1 cellular context compared by ENCODE assay signal in genomic region chr20:53677447-53678314, GRCh38.
TF ChIP-seq lines count a peak whose summit lies in the region.

No MANE protein-coding gene starts in this region.

TF ChIP-seq in HepG2, 621 proteins besides CTCF, POLR2A, EP300 and RAD21 (continued from another document and continues in another):
- TF ChIP-seq ADNP (CRISPR knock-in tag; IDR thresholded peaks at IDR 0.05): peak; percentile 71; the same call in 1 of the 2 replicates
- peak; percentile 90 for TF ChIP-seq ZNF670 (CRISPR knock-in tag; IDR thresholded peaks at IDR 0.05; ENCODE audit: borderline replicate concordance)
- peak; percentile 74; the same call in 1 of the 2 replicates for TF ChIP-seq ZNF274 (CRISPR knock-in tag; IDR thresholded peaks at IDR 0.05)
- TF ChIP-seq CENPBD1 (CRISPR knock-in tag; IDR thresholded peaks at IDR 0.05; ENCODE audit: borderline replicate concordance, low read depth): no peak
- no peak for TF ChIP-seq ZNF616 (CRISPR knock-in tag; IDR thresholded peaks at IDR 0.05; ENCODE audit: low read depth)
- TF ChIP-seq ZFP37 (CRISPR knock-in tag; IDR thresholded peaks at IDR 0.05; ENCODE audit: borderline replicate concordance): no peak
- peak; percentile 91 for TF ChIP-seq YEATS4 (CRISPR knock-in tag; IDR thresholded peaks at IDR 0.05; ENCODE audit: borderline replicate concordance)
- peak; percentile 77 for TF ChIP-seq RNF219 (CRISPR knock-in tag; IDR thresholded peaks at IDR 0.05)
- TF ChIP-seq HOXA3 (CRISPR knock-in tag; IDR thresholded peaks at IDR 0.05): peak; percentile 95
- TF ChIP-seq ZNF329 (CRISPR knock-in tag; IDR thresholded peaks at IDR 0.05; ENCODE audit: low read depth): no peak
- TF ChIP-seq E2F1 (CRISPR knock-in tag; IDR thresholded peaks at IDR 0.05): no peak
- TF ChIP-seq NR2C2 (CRISPR knock-in tag; IDR thresholded peaks at IDR 0.05; ENCODE audit: borderline replicate concordance): peak; percentile 57; the same call in 1 of the 2 replicates
- TF ChIP-seq SAFB2 (CRISPR knock-in tag; IDR thresholded peaks at IDR 0.05; ENCODE audit: borderline replicate concordance, low read depth): 0 out of 2 replicates have a peak, but pooled peaks have one; percentile 60
- 0 out of 2 replicates have a peak, but pooled peaks have one; percentile 43 for TF ChIP-seq MIER2 (CRISPR knock-in tag; IDR thresholded peaks at IDR 0.05)
- peak; percentile 70; the same call in 1 of the 2 replicates for TF ChIP-seq ZNF800 (CRISPR knock-in tag; IDR thresholded peaks at IDR 0.05)
- TF ChIP-seq ZNF547 (CRISPR knock-in tag; IDR thresholded peaks at IDR 0.05): peak; percentile 62; the same call in 1 of the 2 replicates
- peak; percentile 96 for TF ChIP-seq ZNF687 (CRISPR knock-in tag; IDR thresholded peaks at IDR 0.05)
- peak; percentile 98 for TF ChIP-seq ZNF350 (CRISPR knock-in tag; IDR thresholded peaks at IDR 0.05; ENCODE audit: borderline replicate concordance, low read depth)
- TF ChIP-seq SP5 (CRISPR knock-in tag; IDR thresholded peaks at IDR 0.05; ENCODE audit: borderline replicate concordance, low read depth): peak; percentile 31; the same call in 1 of the 2 replicates
- no peak for TF ChIP-seq ZNF883 (CRISPR knock-in tag; IDR thresholded peaks at IDR 0.05; ENCODE audit: not compliant biosample characterization)
- peak; percentile 95 for TF ChIP-seq MIER3 (CRISPR knock-in tag; IDR thresholded peaks at IDR 0.05; ENCODE audit: borderline replicate concordance)
- TF ChIP-seq KLF15 (CRISPR knock-in tag; IDR thresholded peaks at IDR 0.05; ENCODE audit: borderline replicate concordance): 0 out of 2 replicates have a peak, but pooled peaks have one; percentile 82
- TF ChIP-seq PHF8 (CRISPR knock-in tag; IDR thresholded peaks at IDR 0.05): peak; percentile 57
- TF ChIP-seq NR1H2 (CRISPR knock-in tag; IDR thresholded peaks at IDR 0.05; ENCODE audit: borderline replicate concordance, low read depth): no peak; the same call in 1 of the 2 replicates
- peak; percentile 62; the same call in 1 of the 2 replicates for TF ChIP-seq NCOA1 (CRISPR knock-in tag; IDR thresholded peaks at IDR 0.05)
- TF ChIP-seq HCFC1 (IDR thresholded peaks at IDR 0.05; ENCODE audit: low read depth, low read length): no peak
- TF ChIP-seq ZMYM4 (CRISPR knock-in tag; IDR thresholded peaks at IDR 0.05): peak; percentile 80
- peak; percentile 98 for TF ChIP-seq ZNF430 (CRISPR knock-in tag; IDR thresholded peaks at IDR 0.05)
- no peak for TF ChIP-seq ZNF224 (CRISPR knock-in tag; IDR thresholded peaks at IDR 0.05)
- TF ChIP-seq RARA (CRISPR knock-in tag; IDR thresholded peaks at IDR 0.05): peak; percentile 73
- no peak; the same call in 1 of the 2 replicates for TF ChIP-seq AKNA (CRISPR knock-in tag; IDR thresholded peaks at IDR 0.05; ENCODE audit: borderline replicate concordance)
- TF ChIP-seq ATF6 (CRISPR knock-in tag; conservative IDR thresholded peaks at IDR 0.05): no peak
- TF ChIP-seq TIGD3 (CRISPR knock-in tag; IDR thresholded peaks at IDR 0.05; ENCODE audit: borderline replicate concordance): no peak
- TF ChIP-seq ZNF362 (CRISPR knock-in tag; IDR thresholded peaks at IDR 0.05; ENCODE audit: borderline replicate concordance): peak; percentile 85
- TF ChIP-seq ZNF713 (CRISPR knock-in tag; IDR thresholded peaks at IDR 0.05): peak; percentile 66; the same call in 1 of the 2 replicates
- peak; percentile 85 for TF ChIP-seq RFXAP (CRISPR knock-in tag; IDR thresholded peaks at IDR 0.05; ENCODE audit: borderline replicate concordance)
